ENCODE assay signal across 8 cellular contexts in the genomic region with DNA sequence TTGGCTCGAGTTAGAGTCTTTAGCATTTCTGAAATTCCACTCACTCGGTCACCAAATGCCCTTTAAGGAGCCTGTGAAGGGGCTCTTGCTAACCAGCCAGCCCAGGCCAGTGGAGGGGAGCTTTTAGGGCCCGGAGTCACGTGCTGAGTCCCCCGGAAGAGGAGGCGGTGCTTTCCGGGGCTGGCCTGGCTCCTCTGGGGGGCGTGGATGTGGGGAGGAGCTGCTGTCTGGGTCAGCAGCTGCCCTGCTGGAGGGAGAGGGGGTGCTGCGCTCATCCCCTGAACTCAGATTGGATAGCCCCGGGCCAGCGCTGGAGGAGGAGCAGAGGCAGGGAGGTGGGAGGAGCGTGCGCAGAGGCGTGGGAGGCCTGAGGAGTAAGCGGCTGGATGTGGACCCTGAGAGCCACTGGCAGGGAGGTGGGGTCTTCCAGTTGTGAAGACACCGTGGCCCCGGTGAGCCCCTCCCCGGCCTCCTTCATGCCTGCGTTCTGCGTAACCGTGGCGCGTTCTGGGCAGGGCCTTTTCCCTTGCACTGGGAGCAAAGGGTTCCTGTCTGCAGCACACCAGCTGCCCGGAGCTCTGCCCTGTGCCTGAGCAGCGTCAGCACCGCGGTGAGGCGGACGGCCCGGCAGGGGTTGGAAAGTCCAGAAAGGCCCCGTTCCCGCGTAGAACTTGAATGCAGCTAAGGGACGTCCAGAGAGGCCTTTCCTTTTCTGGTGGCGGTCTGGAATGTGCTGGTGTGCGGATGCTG. TPM values are rescaled to one million over a fixed set of nuclear protein-coding genes. Genes with fewer than 3 reads are reported as not detected.
A peak's percentile ranks its signal among the peaks of the same experiment; 100 is the strongest.
DNase-seq lines count a peak whose midpoint lies in the region; ATAC-seq and TF ChIP-seq lines count a peak whose summit lies in the region.

No MANE protein-coding gene starts in this region.

- H3K4me1 Mint-ChIP-seq in glutamatergic neuron (ENCODE audit: low read depth, unreplicated experiment) = peaks cover 20% of the 10 kb centered on the region

- no TSS peak for BruUV-seq in A673 (replicated peaks; lab: Mats Ljungman, UMichigan)

- CTCF ChIA-PET in A673 (lab: Charles Lee) = no interaction called here

- H3K36me3 Mint-ChIP-seq in glutamatergic neuron (ENCODE audit: unreplicated experiment) = peaks cover 9% of the 10 kb centered on the region

- H3K4me3 ChIP-seq in A673 (ENCODE audit: low read depth, low read length, poor library complexity, severe bottlenecking) = no peak overlapping the region
- peak overlapping the region; percentile 26 for H3K4me3 ChIP-seq in RWPE2 (ENCODE audit: severe bottlenecking)
- H3K4me3 ChIP-seq in neuron (ENCODE audit: low read length) = peak overlapping the region; percentile 39
- H3K4me3 ChIP-seq in subcutaneous abdominal adipose tissue (ENCODE audit: low read depth in 1 of 5, low read length in 5 of 5) = peak overlapping the region; percentile 56 to 70 (median 62)

- intact Hi-C loops in A673 (cut with micrococcal nuclease; ENCODE audit: unreplicated experiment) = no loop called here

- no peak overlapping the region for H2AFZ ChIP-seq in neuron (ENCODE audit: low read depth, low read length)

- peak overlapping the region; percentile 74 for H3K27ac Mint-ChIP-seq in glutamatergic neuron (ENCODE audit: unreplicated experiment)

- peaks cover 7% of the 10 kb centered on the region for H3K9me3 Mint-ChIP-seq in glutamatergic neuron (ENCODE audit: unreplicated experiment)

- peak overlapping the region; percentile 75 for H3K4me3 Mint-ChIP-seq in glutamatergic neuron (ENCODE audit: unreplicated experiment)

- POLR2A ChIA-PET in A673 (lab: Charles Lee; ENCODE audit: low non-redundant PET) = no interaction called here

- H3K27me3 ChIP-seq in A673 (replicated peaks; ENCODE audit: insufficient read depth, low read depth, low read length, poor library complexity) = no peaks in the 10 kb centered on the region
- H3K27me3 ChIP-seq in RWPE2 (ENCODE audit: insufficient read depth, poor library complexity, severe bottlenecking) = no peaks in the 10 kb centered on the region
- H3K27me3 ChIP-seq in neuron (ENCODE audit: insufficient read depth, low read length) = no peaks in the 10 kb centered on the region
- no peaks in the 10 kb centered on the region for H3K27me3 ChIP-seq in subcutaneous abdominal adipose tissue (ENCODE audit: control insufficient read depth in 5 of 5, insufficient read depth in 4 of 5, low read length in 5 of 5)

- ATAC-seq in GM21423 (IDR thresholded peaks at IDR 0.05; ENCODE audit: unreplicated experiment) (peak; percentile 87), RWPE2 (ENCODE audit: low read depth) (peak; percentile 95)

- no peak for TF ChIP-seq CTCF in A673 (conservative IDR thresholded peaks at IDR 0.05; ENCODE audit: low read depth, low read length)
- TF ChIP-seq CTCF in RWPE2 (IDR thresholded peaks at IDR 0.05; ENCODE audit: poor library complexity, severe bottlenecking) = no peak
- no peak for TF ChIP-seq CTCF in glutamatergic neuron (IDR thresholded peaks at IDR 0.05; ENCODE audit: partially characterized antibody, unreplicated experiment)

- H3K27me3 Mint-ChIP-seq in glutamatergic neuron (ENCODE audit: unreplicated experiment) = peaks cover 5% of the 10 kb centered on the region

- peaks cover 23% of the 10 kb centered on the region for H3K36me3 ChIP-seq in A673 (ENCODE audit: insufficient read depth, low read length, poor library complexity, severe bottlenecking)
- peaks cover 56% of the 10 kb centered on the region for H3K36me3 ChIP-seq in RWPE2 (ENCODE audit: low read depth)
- H3K36me3 ChIP-seq in neuron (ENCODE audit: insufficient read depth, low read length) = peaks cover 35% of the 10 kb centered on the region
- H3K36me3 ChIP-seq in subcutaneous abdominal adipose tissue (ENCODE audit: control insufficient read depth in 5 of 5, insufficient read depth in 5 of 5, low read length in 5 of 5) = peaks cover 0 to 31% (median 27%) of the 10 kb centered on the region in 5 donors

- peak overlapping the region in 4 of 5 donors; percentile 21 to 75 (median 49) for H3K9ac ChIP-seq in subcutaneous abdominal adipose tissue (ENCODE audit: low read length in 5 of 5)

- H3K4me1 ChIP-seq in A673 (ENCODE audit: insufficient read depth, low read length, poor library complexity, severe bottlenecking) (peaks cover 17% of the 10 kb centered on the region), RWPE2 (ENCODE audit: insufficient read depth, poor library complexity, severe bottlenecking) (peaks cover 33% of the 10 kb centered on the region), neuron (ENCODE audit: insufficient read depth, low read length) (peaks cover 14% of the 10 kb centered on the region), subcutaneous abdominal adipose tissue (ENCODE audit: control insufficient read depth in 5 of 5, insufficient read depth in 5 of 5, low read length in 5 of 5) (peaks cover 11 to 34% (median 25%) of the 10 kb centered on the region in 5 donors)

- H3K9me3 ChIP-seq in A673 (ENCODE audit: low read depth, low read length, poor library complexity, severe bottlenecking) (no peaks in the 10 kb centered on the region), RWPE2 (ENCODE audit: severe bottlenecking) (no peaks in the 10 kb centered on the region), neuron (ENCODE audit: low read length) (peaks cover 39% of the 10 kb centered on the region), subcutaneous abdominal adipose tissue (ENCODE audit: control insufficient read depth in 5 of 5, low read length in 5 of 5) (no peaks in the 10 kb centered on the region)

- DNase-seq in A673 (ENCODE audit: low spot score) = peak; percentile 80
- peak; percentile 97 for DNase-seq in RWPE2 (ENCODE audit: low spot score)
- peak; percentile 18 for DNase-seq in activated naive CD8-positive, alpha-beta T cell treated with anti-CD3 and anti-CD28 coated beads, Interleukin-2, amount 50 U/mL, for 16 hours (ENCODE audit: low read depth, low spot score)
- DNase-seq in glutamatergic neuron = peak; percentile 87
- no peak for DNase-seq in NCI-H187 (lab: John Stamatoyannopoulos, UW)

- H3K27ac ChIP-seq in A673 (ENCODE audit: low read depth, low read length, poor library complexity, severe bottlenecking) (peak overlapping the region; percentile 62), RWPE2 (ENCODE audit: poor library complexity, severe bottlenecking) (peak overlapping the region; percentile 74), subcutaneous abdominal adipose tissue (ENCODE audit: low read depth, low read length) (peak overlapping the region; percentile 68)

RNA-seq across cellular contexts. Expression of a gene that starts 19.7 kb away (rescaled TPM):
- total RNA-seq in A673 (2021) (85.9 and 87.0 TPM in 2 replicates), glutamatergic neuron (ENCODE audit: unreplicated experiment) (77.2 TPM)

RNA-seq across cellular contexts. Expression of a gene that starts 37.6 kb away (rescaled TPM):
- total RNA-seq in A673 (2021) (20.3 and 27.8 TPM in 2 replicates), glutamatergic neuron (ENCODE audit: unreplicated experiment) (33.9 TPM)

Comparison
In these comparisons a context has a peak if more than half of its experiments do, and no peak if none do; other contexts are left out.
1. DNase-seq: peak in A673 (single experiment), RWPE2 (single experiment), activated naive CD8-positive, alpha-beta T cell treated with anti-CD3 and anti-CD28 coated beads, Interleukin-2, amount 50 U/mL, for 16 hours (single experiment) and glutamatergic neuron (single experiment); none in NCI-H187 (0 of 2).
2. Peak in every context shown above with its lines, with median percentiles within 50 percentile points of each other: H3K27ac ChIP-seq.